31 cellular contexts compared by ENCODE assay signal in genomic region chr7:94922457-94922856, GRCh38. TPM values are rescaled to one million over a fixed set of nuclear protein-coding genes. Genes with fewer than 3 reads are reported as not detected.
"Had no signal": no experiment of that assay in that cellular context is flagged by ENCODE, and none has a peak within 500 bp of the region (broad histone marks: within the 10 kb centered on the region; RNA-seq: fewer than 3 reads in every experiment).

No MANE protein-coding gene starts in this region.

- H3K27ac Mint-ChIP-seq: immature natural killer cell; naive thymus-derived CD8-positive, alpha-beta T cell; stimulated activated memory B cell treated with anti-CD40 and anti-IgM and Interleukin-4, amounts not matched to agents 10 μg/mL and 1 μg/mL and 100 μg/mL, for 72 hours; stimulated activated naive CD8-positive, alpha-beta T cell treated with anti-CD3 and anti-CD28 coated beads, Interleukin-15, amount 100 ng/mL, for 72 hours had no signal

- H3K9me3 Mint-ChIP-seq: naive thymus-derived CD8-positive, alpha-beta T cell; nephron; stimulated activated memory B cell treated with anti-CD40 and anti-IgM and Interleukin-4, amounts not matched to agents 10 μg/mL and 1 μg/mL and 100 μg/mL, for 72 hours; stimulated activated naive CD8-positive, alpha-beta T cell treated with anti-CD3 and anti-CD28 coated beads, Interleukin-15, amount 100 ng/mL, for 72 hours had no signal

- H3K4me1 ChIP-seq: left lung, lower lobe of right lung, pancreas, prostate gland, testis, thyroid gland, transverse colon, upper lobe of left lung, vagina had no signal

- H3K36me3 Mint-ChIP-seq: naive thymus-derived CD8-positive, alpha-beta T cell; stimulated activated memory B cell treated with anti-CD40 and anti-IgM and Interleukin-4, amounts not matched to agents 10 μg/mL and 1 μg/mL and 100 μg/mL, for 72 hours had no signal

- H3K9me3 ChIP-seq: left lung, lower lobe of right lung, pancreas, prostate gland, sigmoid colon, spleen, testis, thyroid gland, transverse colon, upper lobe of left lung, vagina had no signal

- H3K27me3 Mint-ChIP-seq: stimulated activated naive CD8-positive, alpha-beta T cell treated with anti-CD3 and anti-CD28 coated beads, Interleukin-15, amount 100 ng/mL, for 72 hours had no signal

- H3K27ac ChIP-seq: left lung, lower lobe of right lung, pancreas, prostate gland, sigmoid colon, spleen, testis, thyroid gland, transverse colon, upper lobe of left lung, vagina had no signal

- DNase-seq: hypothalamus; immature natural killer cell; kidney; left colon; left lung; lower lobe of right lung; mammary epithelial cell; mesenchymal stem cell; naive thymus-derived CD8-positive, alpha-beta T cell; nucleus accumbens; pancreas; posterior cingulate gyrus; retina; right cardiac atrium; sigmoid colon; small intestine; spleen; stimulated activated CD4-positive, alpha-beta T cell treated with anti-CD3 and anti-CD28 coated beads, Interleukin-2, amount 100 ng/mL, for 48 hours; stimulated activated CD4-positive, alpha-beta T cell treated with anti-CD3 and anti-CD28 coated beads, Interleukin-4, amount 100 ng/mL, for 4 hours; stimulated activated CD8-positive, alpha-beta memory T cell treated with anti-CD3 and anti-CD28 coated beads, Interleukin-4, amount 100 ng/mL, for 48 hours; stimulated activated naive CD4-positive, alpha-beta T cell treated with Interleukin-2 at 50 U/mL for 16 hours; stimulated activated naive CD8-positive, alpha-beta T cell treated with anti-CD3 and anti-CD28 coated beads, Interleukin-15, amount 100 ng/mL, for 72 hours; testis; thyroid gland; transverse colon; upper lobe of left lung had no signal

- H3K27me3 ChIP-seq: left lung, pancreas, sigmoid colon, spleen, testis, thyroid gland, transverse colon, upper lobe of left lung, vagina had no signal

- ATAC-seq: left colon; left lung; lower lobe of right lung; naive thymus-derived CD8-positive, alpha-beta T cell; pancreas; right cardiac atrium; stimulated activated memory B cell treated with anti-CD40 and anti-IgM and Interleukin-4, amounts not matched to agents 10 μg/mL and 1 μg/mL and 100 μg/mL, for 72 hours; stimulated activated naive CD8-positive, alpha-beta T cell treated with anti-CD3 and anti-CD28 coated beads, Interleukin-15, amount 100 ng/mL, for 72 hours had no signal

- H3K4me3 ChIP-seq: left lung, lower lobe of right lung, pancreas, prostate gland, sigmoid colon, spleen, testis, thyroid gland, transverse colon, upper lobe of left lung, vagina had no signal

- H3K4me1 Mint-ChIP-seq: nephron; stimulated activated naive CD8-positive, alpha-beta T cell treated with anti-CD3 and anti-CD28 coated beads, Interleukin-15, amount 100 ng/mL, for 72 hours had no signal

- H3K36me3 ChIP-seq: left lung, lower lobe of right lung, pancreas, prostate gland, sigmoid colon, spleen, thyroid gland, transverse colon, upper lobe of left lung, vagina had no signal

- H3K4me3 Mint-ChIP-seq: immature natural killer cell; naive thymus-derived CD8-positive, alpha-beta T cell; nephron; neural crest cell; stimulated activated memory B cell treated with anti-CD40 and anti-IgM and Interleukin-4, amounts not matched to agents 10 μg/mL and 1 μg/mL and 100 μg/mL, for 72 hours; stimulated activated naive CD8-positive, alpha-beta T cell treated with anti-CD3 and anti-CD28 coated beads, Interleukin-15, amount 100 ng/mL, for 72 hours had no signal

RNA-seq across cellular contexts. Expression of gene PPP1R9A, which starts 15.1 kb away (rescaled TPM):
- polyA plus RNA-seq: mammary epithelial cell had no signal
